ENCODE assay signal across 12 cellular contexts in the genomic region with DNA sequence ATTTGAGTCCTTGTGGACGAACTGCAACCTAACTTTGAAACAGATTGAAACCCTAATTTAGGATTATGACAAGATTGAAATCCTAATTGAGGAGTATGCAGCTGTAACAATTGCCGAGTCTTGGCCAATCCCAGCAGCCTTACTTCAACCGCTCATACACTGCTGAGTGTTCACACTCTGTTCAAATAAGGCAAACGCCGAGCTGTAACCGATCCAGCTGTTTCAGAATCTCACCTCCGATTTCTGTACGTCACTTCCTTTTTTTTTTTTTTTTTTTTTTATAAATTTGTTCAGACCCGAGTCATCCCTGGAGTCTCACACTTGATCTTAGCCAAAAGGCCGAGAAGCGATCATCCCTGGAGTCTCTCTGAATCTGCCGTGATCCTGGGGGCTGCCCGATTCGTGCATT. TPM values are rescaled to one million over a fixed set of nuclear protein-coding genes. Genes with fewer than 3 reads are reported as not detected.
DNase-seq lines count a peak whose midpoint lies in the region; ATAC-seq, FAIRE-seq and TF ChIP-seq lines count a peak whose summit lies in the region.
"Had no signal": no experiment of that assay in that cellular context is flagged by ENCODE, and none has a peak within 500 bp of the region (broad histone marks: within the 10 kb centered on the region; RNA-seq: fewer than 3 reads in every experiment).

No MANE protein-coding gene starts in this region.

- ATAC-seq in left lung (no peak), HG02840 (IDR thresholded peaks at IDR 0.05; ENCODE audit: low FRiP score, unreplicated experiment) (no peak)

- no peak for FAIRE-seq in D721Med (lab: Jason Lieb, UNC)
- FAIRE-seq: RCC 7860 had no signal

- no peaks in the 10 kb centered on the region for H3K79me2 ChIP-seq in Karpas-422 (ENCODE audit: low read length)

- peaks cover 11% of the 10 kb centered on the region for H3K36me3 Mint-ChIP-seq in activated CD4-positive, alpha-beta memory T cell treated with anti-CD3 and anti-CD28 coated beads for 36 hours
- H3K36me3 Mint-ChIP-seq: naive B cell had no signal

- peaks cover 76% of the 10 kb centered on the region for H3K4me1 Mint-ChIP-seq in activated CD4-positive, alpha-beta memory T cell treated with anti-CD3 and anti-CD28 coated beads for 36 hours (ENCODE audit: low read depth)

- POLR2A ChIA-PET in activated CD4-positive, alpha-beta memory T cell treated with anti-CD3 and anti-CD28 coated beads for 36 hours (lab: Charles Lee) = interaction anchor here (0.6 to 9.6 kb wide), 7 partner anchors 11 to 1084 kb away, joined by 3 to 128 read pairs (median 6); a partner anchor contains a TSS

- H3K36me3 ChIP-seq in BLaER1 treated with 17β-estradiol and CSF1 and Interleukin-3, amounts not matched to agents 10 nM and 100 nM = no peaks in the 10 kb centered on the region
- no peaks in the 10 kb centered on the region for H3K36me3 ChIP-seq in Karpas-422 (ENCODE audit: insufficient read depth, low read length)
- no peaks in the 10 kb centered on the region for H3K36me3 ChIP-seq in left lung
- H3K36me3 ChIP-seq: breast epithelium had no signal

- DNase-seq in Karpas-422 (peak; percentile 87), left lung (no peak), NCI-H748 treated with DMSO at 0.1 percent for 48 hours (lab: John Stamatoyannopoulos, UW) (no peak), D721Med (ENCODE audit: insufficient read length, low spot score) (no peak), NCI-H345 (lab: John Stamatoyannopoulos, UW) (no peak)
- peak; percentile 73 for DNase-seq in activated CD4-positive, alpha-beta memory T cell treated with anti-CD3 and anti-CD28 coated beads for 36 hours
- DNase-seq: erythroblast, naive B cell had no signal

- H3K4me1 ChIP-seq in BLaER1 treated with 17β-estradiol and CSF1 and Interleukin-3, amounts not matched to agents 10 nM and 100 nM = peaks cover 22 to 70% (median 55%) of the 10 kb centered on the region in 10 experiments
- H3K4me1 ChIP-seq in Karpas-422 (ENCODE audit: low read length) = peaks cover 15% of the 10 kb centered on the region
- peaks cover 0 to 31% of the 10 kb centered on the region in 2 donors for H3K4me1 ChIP-seq in left lung
- H3K4me1 ChIP-seq: breast epithelium had no signal

- peak overlapping the region in 9 of 11 experiments; percentile 61 to 79 (median 71); a peak in 15 of 22 replicates for H3K4me2 ChIP-seq in BLaER1 treated with 17β-estradiol and CSF1 and Interleukin-3, amounts not matched to agents 10 nM and 100 nM
- peak overlapping the region; percentile 61 for H3K4me2 ChIP-seq in Karpas-422 (ENCODE audit: low read depth, low read length, poor library complexity, severe bottlenecking)

- H3K4me3 Mint-ChIP-seq in activated CD4-positive, alpha-beta memory T cell treated with anti-CD3 and anti-CD28 coated beads for 36 hours = peak overlapping the region; percentile 22

- CTCF ChIA-PET in activated CD4-positive, alpha-beta memory T cell treated with anti-CD3 and anti-CD28 coated beads for 36 hours (lab: Charles Lee) = interaction anchor here (1.9 to 4.3 kb wide), 4 partner anchors 10 to 410 kb away, joined by 4 to 38 read pairs (median 8); no protein-coding TSS in a partner anchor

- H3K9me2 ChIP-seq in Karpas-422 (replicated peaks; ENCODE audit: insufficient read depth, low read length) = no peaks in the 10 kb centered on the region

- H4K20me1 ChIP-seq in BLaER1 treated with 17β-estradiol and CSF1 and Interleukin-3, amounts not matched to agents 10 nM and 100 nM = no peaks in the 10 kb centered on the region
- H4K20me1 ChIP-seq in Karpas-422 (ENCODE audit: insufficient read depth, low read depth, low read length) = no peaks in the 10 kb centered on the region

- no peak overlapping the region for H3K4me3 ChIP-seq in BLaER1 treated with 17β-estradiol and CSF1 and Interleukin-3, amounts not matched to agents 10 nM and 100 nM
- H3K4me3 ChIP-seq in Karpas-422 (ENCODE audit: low read length) = peak overlapping the region; percentile 33
- H3K4me3 ChIP-seq in left lung = no peak overlapping the region
- H3K4me3 ChIP-seq: breast epithelium had no signal

- peak overlapping the region in 8 of 11 experiments; percentile 10 to 79 (median 52); a peak in 13 of 22 replicates for H3K27ac ChIP-seq in BLaER1 treated with 17β-estradiol and CSF1 and Interleukin-3, amounts not matched to agents 10 nM and 100 nM
- H3K27ac ChIP-seq in Karpas-422 (ENCODE audit: low read length) (no peak overlapping the region), left lung (peak overlapping the region; percentile 36 to 74)

- H3K27me3 Mint-ChIP-seq in activated CD4-positive, alpha-beta memory T cell treated with anti-CD3 and anti-CD28 coated beads for 36 hours = no peaks in the 10 kb centered on the region
- H3K27me3 Mint-ChIP-seq: naive B cell had no signal

- H3K27me3 ChIP-seq in BLaER1 treated with 17β-estradiol and CSF1 and Interleukin-3, amounts not matched to agents 10 nM and 100 nM = no peaks in the 10 kb centered on the region
- H3K27me3 ChIP-seq in Karpas-422 (ENCODE audit: low read length) (no peaks in the 10 kb centered on the region), left lung (no peaks in the 10 kb centered on the region)
- H3K27me3 ChIP-seq: breast epithelium had no signal

- H3K9ac ChIP-seq in BLaER1 treated with 17β-estradiol and CSF1 and Interleukin-3, amounts not matched to agents 10 nM and 100 nM = peak overlapping the region in 3 of 11 experiments; percentile 24 to 45 (median 38); a peak in 3 of 22 replicates
- peak overlapping the region; percentile 28 for H3K9ac ChIP-seq in Karpas-422 (ENCODE audit: low read length)

- peak overlapping the region; percentile 99 for H3K27ac Mint-ChIP-seq in activated CD4-positive, alpha-beta memory T cell treated with anti-CD3 and anti-CD28 coated beads for 36 hours
- H3K27ac Mint-ChIP-seq: naive B cell had no signal

- TF ChIP-seq CTCF in left lung (IDR thresholded peaks at IDR 0.05) (no peak), D721Med (IDR thresholded peaks at IDR 0.05; ENCODE audit: insufficient read depth, missing control alignments) (no peak)

- no peaks in the 10 kb centered on the region for H3K9me3 Mint-ChIP-seq in activated CD4-positive, alpha-beta memory T cell treated with anti-CD3 and anti-CD28 coated beads for 36 hours

- H2AFZ ChIP-seq in Karpas-422 (ENCODE audit: low read length) = peak overlapping the region; percentile 86

- intact Hi-C loops in activated CD4-positive, alpha-beta memory T cell treated with anti-CD3 and anti-CD28 coated beads for 36 hours (cut with micrococcal nuclease) = no loop called here
- intact Hi-C loops in left lung (cut with DNase I) = no loop called here

- peaks cover 0 to 4% (median 0%) of the 10 kb centered on the region in 11 experiments; a peak in 2 of 22 replicates for H3K9me3 ChIP-seq in BLaER1 treated with 17β-estradiol and CSF1 and Interleukin-3, amounts not matched to agents 10 nM and 100 nM (replicated peaks in 1 of 11)
- H3K9me3 ChIP-seq in Karpas-422 (ENCODE audit: low read length) = no peaks in the 10 kb centered on the region
- no peaks in the 10 kb centered on the region for H3K9me3 ChIP-seq in left lung
- H3K9me3 ChIP-seq: breast epithelium had no signal

RNA-seq across cellular contexts. Expression of a gene that starts 22.3 kb away (rescaled TPM):
- total RNA-seq in Karpas-422 (2014; rRNA removed; shearing (Covaris generic); ENCODE audit: low replicate concordance) = 310 and 335 TPM in 2 replicates
- 100 to 1,000 TPM; 208 to 210 TPM for total RNA-seq in activated CD4-positive, alpha-beta memory T cell treated with anti-CD3 and anti-CD28 coated beads for 36 hours
- total RNA-seq in left lung = 100 to 1,000 TPM; 152 to 156 TPM

Comparison
In these comparisons a context has a peak if more than half of its experiments do, and no peak if none do; other contexts are left out.
1. DNase-seq: peak in Karpas-422 (single experiment) and activated CD4-positive, alpha-beta memory T cell treated with anti-CD3 and anti-CD28 coated beads for 36 hours (single experiment); none in left lung (0 of 2), NCI-H748 treated with DMSO at 0.1 percent for 48 hours (single experiment), D721Med (single experiment) and NCI-H345 (single experiment).